18 cellular contexts compared by ENCODE assay signal in genomic region chr3:10187295-10187876, GRCh38. TPM values are rescaled to one million over a fixed set of nuclear protein-coding genes. Genes with fewer than 3 reads are reported as not detected.
A peak's percentile ranks its signal among the peaks of the same experiment; 100 is the strongest.
DNase-seq lines count a peak whose midpoint lies in the region; ATAC-seq and TF ChIP-seq lines count a peak whose summit lies in the region.
"Had no signal": no experiment of that assay in that cellular context is flagged by ENCODE, and none has a peak within 500 bp of the region (broad histone marks: within the 10 kb centered on the region; RNA-seq: fewer than 3 reads in every experiment).

No MANE protein-coding gene starts in this region.

- no peaks in the 10 kb centered on the region for H3K27me3 Mint-ChIP-seq in T-helper 1 cell treated with Interleukin-12 subunit alpha and Interleukin-12 subunit beta and Interleukin-4 antibody, amounts not matched to agents 30 μg/mL and 1 μg/mL, for 36 hours (ENCODE audit: low read depth)

- 87 to 89% methylated on average over 4 of the region's 4 CpGs for WGBS in sigmoid colon, 2 donors

- peaks cover 34% of the 10 kb centered on the region for H3K36me3 Mint-ChIP-seq in T-helper 1 cell treated with Interleukin-12 subunit alpha and Interleukin-12 subunit beta and Interleukin-4 antibody, amounts not matched to agents 30 μg/mL and 1 μg/mL, for 36 hours (ENCODE audit: low read depth)
- H3K36me3 Mint-ChIP-seq: neural progenitor cell had no signal

- no peak overlapping the region for H3K9ac ChIP-seq in subcutaneous abdominal adipose tissue (ENCODE audit: low read length in 5 of 5)
- H3K9ac ChIP-seq: neural progenitor cell had no signal

- H3K27ac ChIP-seq in WERI-Rb-1: peak overlapping the region; percentile 29
- H3K27ac ChIP-seq in foreskin keratinocyte: peak overlapping the region; percentile 98
- peak overlapping the region; percentile 74 for H3K27ac ChIP-seq in subcutaneous abdominal adipose tissue (ENCODE audit: low read depth, low read length)
- H3K27ac ChIP-seq in sigmoid colon: no peak overlapping the region
- H3K27ac ChIP-seq: cardiac muscle cell, neural progenitor cell had no signal

- peaks cover 63% of the 10 kb centered on the region for H3K4me1 Mint-ChIP-seq in T-helper 1 cell treated with Interleukin-12 subunit alpha and Interleukin-12 subunit beta and Interleukin-4 antibody, amounts not matched to agents 30 μg/mL and 1 μg/mL, for 36 hours (ENCODE audit: low read depth)

- H3K4me1 ChIP-seq in foreskin keratinocyte (peaks cover 40% of the 10 kb centered on the region), subcutaneous abdominal adipose tissue (ENCODE audit: control insufficient read depth in 5 of 5, insufficient read depth in 5 of 5, low read length in 5 of 5) (peaks cover 10 to 55% (median 51%) of the 10 kb centered on the region in 5 donors), sigmoid colon (peaks cover 0 to 46% (median 39%) of the 10 kb centered on the region in 4 donors)

- H3K27me3 ChIP-seq in WERI-Rb-1 (ENCODE audit: insufficient read depth, low read depth, severe bottlenecking) (no peaks in the 10 kb centered on the region), foreskin keratinocyte (no peaks in the 10 kb centered on the region), subcutaneous abdominal adipose tissue (ENCODE audit: control insufficient read depth in 5 of 5, insufficient read depth in 4 of 5, low read length in 5 of 5) (no peaks in the 10 kb centered on the region), sigmoid colon (no peaks in the 10 kb centered on the region)
- H3K27me3 ChIP-seq: cardiac muscle cell, neural progenitor cell, stomach had no signal

- DNase-seq in T-helper 1 cell: no peak
- DNase-seq in WERI-Rb-1: no peak
- no peak for DNase-seq in foreskin keratinocyte
- no peak for DNase-seq in NCI-H2081 treated with DMSO at 0.1 percent for 48 hours (lab: John Stamatoyannopoulos, UW)
- DNase-seq in sigmoid colon: no peak
- DNase-seq: 8988T; activated CD4-positive, alpha-beta T cell treated with anti-CD3 and anti-CD28 coated beads, Interleukin-2, amount 50 U/mL, for 1 hour; activated effector memory CD4-positive, alpha-beta T cell treated with anti-CD3 and anti-CD28 coated beads, Interleukin-2, amount 50 U/mL, for 16 hours; glutamatergic neuron; NCI-H345; OCI-M1; stomach; SW 1271 had no signal

- no peaks in the 10 kb centered on the region for H3K9me3 Mint-ChIP-seq in T-helper 1 cell treated with Interleukin-12 subunit alpha and Interleukin-12 subunit beta and Interleukin-4 antibody, amounts not matched to agents 30 μg/mL and 1 μg/mL, for 36 hours
- H3K9me3 Mint-ChIP-seq: neural progenitor cell had no signal

- H3K36me3 ChIP-seq in WERI-Rb-1 (peaks cover 2% of the 10 kb centered on the region; the same call in 1 of the 2 replicates), subcutaneous abdominal adipose tissue (ENCODE audit: control insufficient read depth in 5 of 5, insufficient read depth in 5 of 5, low read length in 5 of 5) (peaks cover 0 to 7% (median 6%) of the 10 kb centered on the region in 5 donors), sigmoid colon (peaks cover 0 to 4% (median 0%) of the 10 kb centered on the region in 4 donors)
- H3K36me3 ChIP-seq: cardiac muscle cell, neural progenitor cell had no signal

- H3K4me3 ChIP-seq in WERI-Rb-1 (ENCODE audit: low read depth, low read length) (no peak overlapping the region), subcutaneous abdominal adipose tissue (ENCODE audit: low read depth in 1 of 5, low read length in 5 of 5) (no peak overlapping the region), sigmoid colon (no peak overlapping the region)
- H3K4me3 ChIP-seq: cardiac muscle cell, neural progenitor cell, stomach had no signal

- peak overlapping the region; percentile 59 for H3K4me3 Mint-ChIP-seq in T-helper 1 cell treated with Interleukin-12 subunit alpha and Interleukin-12 subunit beta and Interleukin-4 antibody, amounts not matched to agents 30 μg/mL and 1 μg/mL, for 36 hours
- H3K4me3 Mint-ChIP-seq: neural progenitor cell had no signal

- H3K9me3 ChIP-seq in WERI-Rb-1 (ENCODE audit: severe bottlenecking) (no peaks in the 10 kb centered on the region), subcutaneous abdominal adipose tissue (ENCODE audit: control insufficient read depth in 5 of 5, low read length in 5 of 5) (no peaks in the 10 kb centered on the region), sigmoid colon (no peaks in the 10 kb centered on the region)
- H3K9me3 ChIP-seq: stomach had no signal

- ATAC-seq in foreskin keratinocyte (no peak), HG02852 (IDR thresholded peaks at IDR 0.05; ENCODE audit: unreplicated experiment) (no peak)

- peak overlapping the region; percentile 85 for H3K27ac Mint-ChIP-seq in T-helper 1 cell treated with Interleukin-12 subunit alpha and Interleukin-12 subunit beta and Interleukin-4 antibody, amounts not matched to agents 30 μg/mL and 1 μg/mL, for 36 hours
- H3K27ac Mint-ChIP-seq: neural progenitor cell had no signal

- no peak for TF ChIP-seq POLR2A in sigmoid colon (IDR thresholded peaks at IDR 0.05)

- TF ChIP-seq EP300 in sigmoid colon (IDR thresholded peaks at IDR 0.05): no peak

- intact Hi-C loops in sigmoid colon (cut with DNase I): no loop called here

- TF ChIP-seq CTCF in WERI-Rb-1 (IDR thresholded peaks at IDR 0.05; ENCODE audit: low read depth, low read length) (no peak), foreskin keratinocyte (conservative IDR thresholded peaks at IDR 0.05) (no peak), sigmoid colon (IDR thresholded peaks at IDR 0.05) (no peak)

RNA-seq across cellular contexts. Expression of gene IRAK2, which starts 22.7 kb away (rescaled TPM):
- total RNA-seq in foreskin keratinocyte: 5.6 and 7.1 TPM in 2 replicates
- 2.8 and 3.4 TPM in 2 replicates for polyA plus RNA-seq in foreskin keratinocyte
- 1 to 10 TPM; 1.1 to 6.1 (median 3.7) TPM for total RNA-seq in sigmoid colon
- 1 to 10 TPM; 1.2 to 2.8 (median 2.8) TPM for polyA plus RNA-seq in sigmoid colon

RNA-seq across cellular contexts. Expression of gene VHL, which starts 45.8 kb away (rescaled TPM):
- 32.4 and 34.2 TPM in 2 replicates for total RNA-seq in foreskin keratinocyte
- 8.7 and 10.7 TPM in 2 replicates for polyA plus RNA-seq in foreskin keratinocyte
- total RNA-seq in sigmoid colon: 10 to 100 TPM; 20.1 to 29.9 (median 25.8) TPM
- polyA plus RNA-seq in sigmoid colon: 10 to 100 TPM; 20.4 to 35.4 (median 28.9) TPM

Comparison
In these comparisons a context has a peak if more than half of its experiments do, and no peak if none do; other contexts are left out.
1. H3K27ac ChIP-seq: peak in WERI-Rb-1 (single experiment), foreskin keratinocyte (single experiment) and subcutaneous abdominal adipose tissue (single experiment); none in sigmoid colon (0 of 4).